Comparison of ENCODE assay signal across 1 cellular context in the genomic region with DNA sequence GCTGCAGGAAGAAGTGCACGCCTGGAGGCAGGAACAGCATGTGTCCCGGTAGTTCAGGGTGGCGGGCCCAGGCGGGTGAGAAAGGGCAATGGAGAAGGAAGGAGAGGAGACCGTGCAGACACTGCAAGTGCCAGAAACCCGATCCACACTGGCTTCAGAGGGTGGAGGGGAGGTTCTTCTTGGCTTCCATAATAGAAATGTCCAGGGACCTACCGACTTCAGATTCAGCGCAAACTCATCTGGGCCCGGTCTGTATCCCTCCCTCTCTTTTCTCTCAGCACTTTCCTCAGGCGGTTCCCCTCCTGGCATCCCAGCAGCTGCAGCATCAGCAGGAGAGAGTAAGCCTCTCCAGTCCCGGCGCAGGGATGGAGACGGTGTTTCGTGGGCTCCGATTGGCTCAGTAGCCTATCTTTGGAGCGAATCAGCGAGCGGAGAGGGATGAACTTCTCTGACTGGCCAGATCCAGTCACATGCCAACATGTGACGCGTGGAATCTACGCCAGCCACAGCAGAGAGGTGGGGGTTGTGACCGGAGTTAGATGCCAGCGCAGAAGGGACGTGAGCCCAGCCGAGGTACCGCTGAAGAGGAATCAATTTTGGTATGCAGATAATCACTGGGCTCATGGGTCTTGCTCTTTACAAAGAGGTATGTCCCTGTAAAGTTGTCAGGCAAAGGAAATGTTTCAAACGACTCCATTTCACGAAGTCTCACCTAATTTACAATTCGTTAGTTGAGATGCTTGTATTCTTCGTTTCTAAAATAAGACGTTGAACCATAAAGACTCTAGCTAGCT.
TF ChIP-seq lines count a peak whose summit lies in the region.

No MANE protein-coding gene starts in this region.

TF ChIP-seq in HCT116, 20 proteins besides CTCF, POLR2A, EP300 and RAD21 (continued from another document):
- TF ChIP-seq, protein P1, sequence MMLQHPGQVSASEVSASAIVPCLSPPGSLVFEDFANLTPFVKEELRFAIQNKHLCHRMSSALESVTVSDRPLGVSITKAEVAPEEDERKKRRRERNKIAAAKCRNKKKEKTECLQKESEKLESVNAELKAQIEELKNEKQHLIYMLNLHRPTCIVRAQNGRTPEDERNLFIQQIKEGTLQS (IDR thresholded peaks at IDR 0.05) = no peak
- TF ChIP-seq SP1 (IDR thresholded peaks at IDR 0.05; ENCODE audit: low read depth) (peak; percentile 78), YY1 (IDR thresholded peaks at IDR 0.05; ENCODE audit: extremely low read depth, insufficient replicate concordance, low read depth, low read length) (peak; percentile 38), EZH2 (IDR thresholded peaks at IDR 0.05) (no peak), JUND (IDR thresholded peaks at IDR 0.05) (no peak), EZH2phosphoT487 (IDR thresholded peaks at IDR 0.05; ENCODE audit: borderline replicate concordance) (no peak), EGR1 (IDR thresholded peaks at IDR 0.05; ENCODE audit: low read depth) (no peak), ELF1 (IDR thresholded peaks at IDR 0.05; ENCODE audit: borderline replicate concordance, low read depth) (no peak), ZNF274 (IDR thresholded peaks at IDR 0.05; ENCODE audit: low read depth, low read length) (no peak), ZFX (IDR thresholded peaks at IDR 0.05) (no peak)
- TF ChIP-seq, protein P2, sequence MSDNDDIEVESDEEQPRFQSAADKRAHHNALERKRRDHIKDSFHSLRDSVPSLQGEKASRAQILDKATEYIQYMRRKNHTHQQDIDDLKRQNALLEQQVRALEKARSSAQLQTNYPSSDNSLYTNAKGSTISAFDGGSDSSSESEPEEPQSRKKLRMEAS (IDR thresholded peaks at IDR 0.05) = peak; percentile 80
